11 cellular contexts compared by ENCODE assay signal in the genomic region with DNA sequence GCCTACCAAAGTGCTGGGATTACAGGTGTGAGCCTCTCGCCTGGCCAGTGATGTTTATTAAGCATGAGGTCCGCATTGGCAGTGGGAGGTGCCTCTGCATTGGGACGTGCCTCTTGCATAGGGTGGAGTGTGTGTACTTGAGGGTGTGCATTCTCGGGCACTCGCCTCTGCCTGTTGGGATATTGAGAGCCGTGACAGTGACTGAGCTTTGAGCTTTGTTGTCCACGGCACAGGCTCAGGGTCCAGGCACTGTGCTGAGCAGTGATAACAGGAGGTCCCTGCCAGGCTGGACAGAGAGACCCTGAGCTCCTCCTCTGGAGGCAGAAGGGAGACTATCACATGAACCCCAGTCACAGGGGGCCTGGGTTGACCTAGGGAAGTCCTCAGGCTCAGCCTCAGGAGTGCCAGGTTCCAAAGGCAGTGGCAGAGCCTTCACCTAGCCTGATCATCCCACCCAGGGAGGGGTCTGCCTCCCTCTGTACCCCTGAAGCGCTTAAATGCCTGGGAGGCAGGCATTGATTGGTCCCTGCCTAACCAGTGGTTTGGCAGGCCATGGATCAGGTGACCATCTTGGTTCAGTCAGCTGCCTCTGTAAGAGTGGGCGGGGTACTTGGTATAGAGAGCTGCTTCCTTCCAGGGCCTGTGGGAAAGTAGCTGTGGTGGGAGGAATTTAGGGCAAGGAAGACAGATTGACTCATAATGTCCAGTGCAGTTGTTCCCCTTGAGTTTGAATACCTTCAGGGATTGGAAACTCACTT.
DNase-seq lines count a peak whose midpoint lies in the region; ATAC-seq and TF ChIP-seq lines count a peak whose summit lies in the region.
"Had no signal": no experiment of that assay in that cellular context is flagged by ENCODE, and none has a peak within 500 bp of the region (broad histone marks: within the 10 kb centered on the region; RNA-seq: fewer than 3 reads in every experiment).

No MANE protein-coding gene starts in this region.

- WGBS in SK-N-SH (ENCODE audit: low lambda C conversion rate), result 93% methylated on average over 2 of the region's 9 CpGs

- H3K79me2 ChIP-seq in SK-N-SH (ENCODE audit: insufficient read depth), result peaks cover 31% of the 10 kb centered on the region

- peak; percentile 53 for DNase-seq in H7
- no peak for DNase-seq in SK-N-SH
- peak; percentile 44 for DNase-seq in fibroblast of pulmonary artery (ENCODE audit: low read depth)
- peak; percentile 21 for DNase-seq in skeletal muscle cell (ENCODE audit: low read depth)
- DNase-seq in SIG-M5 (lab: John Stamatoyannopoulos, UW), result no peak
- DNase-seq in stimulated activated CD4-positive, alpha-beta T cell treated with anti-CD3 and anti-CD28 coated beads, Interleukin-4, amount 100 ng/mL, for 1 hour, result no peak
- DNase-seq: activated T-cell treated with anti-CD3 and anti-CD28 coated beads, Interleukin-2, amount 50 U/mL, for 48 hours; NCI-H69 had no signal

- H3K36me3 ChIP-seq in H7 (replicated peaks; ENCODE audit: control insufficient read depth, insufficient read depth, low read length), result no peaks in the 10 kb centered on the region
- H3K36me3 ChIP-seq in SK-N-SH (replicated peaks in 1 of 2; ENCODE audit: control insufficient read depth in 1 of 2, insufficient read depth in 2 of 2, low read length in 1 of 2), result no peaks in the 10 kb centered on the region
- H3K36me3 ChIP-seq: prostate gland had no signal

- no peak overlapping the region for H3K9ac ChIP-seq in SK-N-SH

- TF ChIP-seq EP300 in SK-N-SH (IDR thresholded peaks at IDR 0.05; ENCODE audit: borderline replicate concordance in 1 of 2, low read depth in 1 of 2, low read length in 1 of 2), result no peak

- H3K27ac ChIP-seq in SK-N-SH (ENCODE audit: low read depth in 2 of 2, low read length in 1 of 2), result peak overlapping the region in 1 of 2 experiments; percentile 45; a peak in 3 of 4 replicates
- H3K27ac ChIP-seq: prostate gland had no signal

- no peak overlapping the region for H3K4me3 ChIP-seq in H7 (ENCODE audit: insufficient read depth, low read depth, low read length)
- H3K4me3 ChIP-seq in SK-N-SH (ENCODE audit: low read depth in 2 of 2, low read length in 1 of 2), result no peak overlapping the region
- H3K4me3 ChIP-seq in fibroblast of pulmonary artery (replicated peaks; ENCODE audit: low read depth, low read length), result no peak overlapping the region
- H3K4me3 ChIP-seq in skeletal muscle cell (ENCODE audit: low read depth, low read length), result no peak overlapping the region
- H3K4me3 ChIP-seq: prostate gland had no signal

- H3K27me3 ChIP-seq in H7 (ENCODE audit: control insufficient read depth, insufficient read depth, low read length) (no peaks in the 10 kb centered on the region), SK-N-SH (ENCODE audit: insufficient read depth) (no peaks in the 10 kb centered on the region)

- no peak for TF ChIP-seq RAD21 in SK-N-SH (IDR thresholded peaks at IDR 0.05; ENCODE audit: low read length)

- ATAC-seq in HG03460 (IDR thresholded peaks at IDR 0.05; ENCODE audit: unreplicated experiment), result no peak
- ATAC-seq in HG03159 (IDR thresholded peaks at IDR 0.05; ENCODE audit: unreplicated experiment), result no peak

- H4K20me1 ChIP-seq in SK-N-SH (ENCODE audit: insufficient read depth), result no peaks in the 10 kb centered on the region

- no peaks in the 10 kb centered on the region for H3K9me2 ChIP-seq in SK-N-SH

- H3K9me3 ChIP-seq in SK-N-SH, result no peaks in the 10 kb centered on the region
- H3K9me3 ChIP-seq: prostate gland had no signal

- peaks cover 18% of the 10 kb centered on the region for H3F3A ChIP-seq in SK-N-SH (replicated peaks; ENCODE audit: insufficient read depth)

- POLR2A ChIA-PET in SK-N-SH (lab: Yijun Ruan, JAX), result no interaction called here

- TF ChIP-seq CTCF in SK-N-SH (IDR thresholded peaks at IDR 0.05) (no peak), fibroblast of pulmonary artery (IDR thresholded peaks at IDR 0.05; ENCODE audit: low read length, missing control alignments) (no peak)

- H3K4me2 ChIP-seq in SK-N-SH, result no peak overlapping the region

- no peak overlapping the region for H2AFZ ChIP-seq in SK-N-SH (ENCODE audit: low read depth)

- CTCF ChIA-PET in SK-N-SH (lab: Yijun Ruan, JAX), result interaction anchor here (0.7 to 1.3 kb wide), 3 partner anchors 11 to 88 kb away, joined by 3 to 6 read pairs (median 5); no protein-coding TSS in a partner anchor

- H3K4me1 ChIP-seq in SK-N-SH (ENCODE audit: control insufficient read depth in 1 of 2, insufficient read depth in 2 of 2, low read depth in 1 of 2, low read length in 1 of 2), result peaks cover 20 to 45% of the 10 kb centered on the region in 2 experiments; a peak in 3 of 4 replicates

TF ChIP-seq in SK-N-SH, 30 proteins besides CTCF, POLR2A, EP300 and RAD21:
- no peak for TF ChIP-seq RFX5 (IDR thresholded peaks at IDR 0.05; ENCODE audit: low read length)
- TF ChIP-seq, protein P1, sequence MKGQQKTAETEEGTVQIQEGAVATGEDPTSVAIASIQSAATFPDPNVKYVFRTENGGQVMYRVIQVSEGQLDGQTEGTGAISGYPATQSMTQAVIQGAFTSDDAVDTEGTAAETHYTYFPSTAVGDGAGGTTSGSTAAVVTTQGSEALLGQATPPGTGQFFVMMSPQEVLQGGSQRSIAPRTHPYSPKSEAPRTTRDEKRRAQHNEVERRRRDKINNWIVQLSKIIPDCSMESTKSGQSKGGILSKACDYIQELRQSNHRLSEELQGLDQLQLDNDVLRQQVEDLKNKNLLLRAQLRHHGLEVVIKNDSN (IDR thresholded peaks at IDR 0.05; ENCODE audit: borderline replicate concordance, low read depth), result peak; percentile 79; the same call in 1 of the 2 replicates

Comparison
In these comparisons a context has a peak if more than half of its experiments do, and no peak if none do; other contexts are left out.
1. DNase-seq: peak in H7 (single experiment), fibroblast of pulmonary artery (single experiment) and skeletal muscle cell (single experiment); none in SK-N-SH (single experiment), SIG-M5 (single experiment) and stimulated activated CD4-positive, alpha-beta T cell treated with anti-CD3 and anti-CD28 coated beads, Interleukin-4, amount 100 ng/mL, for 1 hour (single experiment).